ENCODE assay signal across 1 cellular context in genomic region chr18:48605408-48605845, GRCh38.
TF ChIP-seq lines count a peak whose summit lies in the region.

No MANE protein-coding gene starts in this region.

TF ChIP-seq in K562, 482 proteins besides CTCF, POLR2A, EP300 and RAD21 (continued from another document and continues in another):
- TF ChIP-seq ZMIZ1 (IDR thresholded peaks at IDR 0.05; ENCODE audit: low read depth in 2 of 2, low read length in 2 of 2): peak in 1 of 2 experiments; percentile 69; a peak in 1 of 4 replicates
- TF ChIP-seq MXD1 (CRISPR knock-in tag; IDR thresholded peaks at IDR 0.05; ENCODE audit: borderline replicate concordance, poor library complexity, severe bottlenecking): no peak
- no peak for TF ChIP-seq JUNB (CRISPR knock-in tag; conservative IDR thresholded peaks at IDR 0.05)
- TF ChIP-seq ESRRA (IDR thresholded peaks at IDR 0.05; ENCODE audit: borderline replicate concordance, low read depth): peak; percentile 88; the same call in 1 of the 2 replicates
- no peak for TF ChIP-seq FOXJ2 (tag; IDR thresholded peaks at IDR 0.05)
- TF ChIP-seq, protein P1, sequence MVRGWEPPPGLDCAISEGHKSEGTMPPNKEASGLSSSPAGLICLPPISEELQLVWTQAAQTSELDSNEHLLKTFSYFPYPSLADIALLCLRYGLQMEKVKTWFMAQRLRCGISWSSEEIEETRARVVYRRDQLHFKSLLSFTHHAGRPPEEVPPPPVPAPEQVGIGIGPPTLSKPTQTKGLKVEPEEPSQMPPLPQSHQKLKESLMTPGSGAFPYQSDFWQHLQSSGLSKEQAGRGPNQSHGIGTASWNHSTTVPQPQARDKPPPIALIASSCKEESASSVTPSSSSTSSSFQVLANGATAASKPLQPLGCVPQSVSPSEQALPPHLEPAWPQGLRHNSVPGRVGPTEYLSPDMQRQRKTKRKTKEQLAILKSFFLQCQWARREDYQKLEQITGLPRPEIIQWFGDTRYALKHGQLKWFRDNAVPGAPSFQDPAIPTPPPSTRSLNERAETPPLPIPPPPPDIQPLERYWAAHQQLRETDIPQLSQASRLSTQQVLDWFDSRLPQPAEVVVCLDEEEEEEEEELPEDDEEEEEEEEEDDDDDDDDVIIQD (CRISPR knock-in tag; IDR thresholded peaks at IDR 0.05): no peak
- TF ChIP-seq HCFC1 (IDR thresholded peaks at IDR 0.05; ENCODE audit: low read depth, low read length): no peak
- 0 out of 2 replicates have a peak, but pooled peaks have one; percentile 23 for TF ChIP-seq GABPB1 (CRISPR knock-in tag; IDR thresholded peaks at IDR 0.05)
- TF ChIP-seq LARP7 (IDR thresholded peaks at IDR 0.05): no peak
- no peak for TF ChIP-seq MYBL2 (IDR thresholded peaks at IDR 0.05; ENCODE audit: low read depth)
- TF ChIP-seq MYBL2 (CRISPR knock-in tag; IDR thresholded peaks at IDR 0.05; ENCODE audit: borderline replicate concordance): no peak
- TF ChIP-seq, protein P2, sequence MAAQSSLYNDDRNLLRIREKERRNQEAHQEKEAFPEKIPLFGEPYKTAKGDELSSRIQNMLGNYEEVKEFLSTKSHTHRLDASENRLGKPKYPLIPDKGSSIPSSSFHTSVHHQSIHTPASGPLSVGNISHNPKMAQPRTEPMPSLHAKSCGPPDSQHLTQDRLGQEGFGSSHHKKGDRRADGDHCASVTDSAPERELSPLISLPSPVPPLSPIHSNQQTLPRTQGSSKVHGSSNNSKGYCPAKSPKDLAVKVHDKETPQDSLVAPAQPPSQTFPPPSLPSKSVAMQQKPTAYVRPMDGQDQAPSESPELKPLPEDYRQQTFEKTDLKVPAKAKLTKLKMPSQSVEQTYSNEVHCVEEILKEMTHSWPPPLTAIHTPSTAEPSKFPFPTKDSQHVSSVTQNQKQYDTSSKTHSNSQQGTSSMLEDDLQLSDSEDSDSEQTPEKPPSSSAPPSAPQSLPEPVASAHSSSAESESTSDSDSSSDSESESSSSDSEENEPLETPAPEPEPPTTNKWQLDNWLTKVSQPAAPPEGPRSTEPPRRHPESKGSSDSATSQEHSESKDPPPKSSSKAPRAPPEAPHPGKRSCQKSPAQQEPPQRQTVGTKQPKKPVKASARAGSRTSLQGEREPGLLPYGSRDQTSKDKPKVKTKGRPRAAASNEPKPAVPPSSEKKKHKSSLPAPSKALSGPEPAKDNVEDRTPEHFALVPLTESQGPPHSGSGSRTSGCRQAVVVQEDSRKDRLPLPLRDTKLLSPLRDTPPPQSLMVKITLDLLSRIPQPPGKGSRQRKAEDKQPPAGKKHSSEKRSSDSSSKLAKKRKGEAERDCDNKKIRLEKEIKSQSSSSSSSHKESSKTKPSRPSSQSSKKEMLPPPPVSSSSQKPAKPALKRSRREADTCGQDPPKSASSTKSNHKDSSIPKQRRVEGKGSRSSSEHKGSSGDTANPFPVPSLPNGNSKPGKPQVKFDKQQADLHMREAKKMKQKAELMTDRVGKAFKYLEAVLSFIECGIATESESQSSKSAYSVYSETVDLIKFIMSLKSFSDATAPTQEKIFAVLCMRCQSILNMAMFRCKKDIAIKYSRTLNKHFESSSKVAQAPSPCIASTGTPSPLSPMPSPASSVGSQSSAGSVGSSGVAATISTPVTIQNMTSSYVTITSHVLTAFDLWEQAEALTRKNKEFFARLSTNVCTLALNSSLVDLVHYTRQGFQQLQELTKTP (IDR thresholded peaks at IDR 0.05; ENCODE audit: low read depth in 1 of 2, partially characterized antibody in 2 of 2): no peak
- TF ChIP-seq HNRNPH1 (optimal IDR thresholded peaks at IDR 0.05; ENCODE audit: low read depth, low read length): no peak
- peak; percentile 68; the same call in 1 of the 2 replicates for TF ChIP-seq ZNF263 (CRISPR knock-in tag; IDR thresholded peaks at IDR 0.05; ENCODE audit: borderline replicate concordance)
- TF ChIP-seq TBL1XR1 (IDR thresholded peaks at IDR 0.05; ENCODE audit: low read length in 2 of 2): no peak; a peak in 1 of 4 replicates
- 0 out of 2 replicates have a peak, but pooled peaks have one; percentile 29 for TF ChIP-seq RB1 (IDR thresholded peaks at IDR 0.05; ENCODE audit: low read depth)
- TF ChIP-seq NR1H2 (CRISPR knock-in tag; IDR thresholded peaks at IDR 0.05): no peak
- no peak for TF ChIP-seq LEF1 (IDR thresholded peaks at IDR 0.05)
- TF ChIP-seq TCF3 (CRISPR knock-in tag; IDR thresholded peaks at IDR 0.05): peak; percentile 95
- no peak for TF ChIP-seq FOXK1 (CRISPR knock-in tag; IDR thresholded peaks at IDR 0.05; ENCODE audit: borderline replicate concordance)
- TF ChIP-seq JUN (IDR thresholded peaks at IDR 0.05; ENCODE audit: borderline replicate concordance, low read depth, low read length): no peak
- TF ChIP-seq JUN (CRISPR knock-in tag; IDR thresholded peaks at IDR 0.05; ENCODE audit: borderline replicate concordance): no peak
- no peak for TF ChIP-seq ZC3H8 (IDR thresholded peaks at IDR 0.05)
- TF ChIP-seq MTA2 (IDR thresholded peaks at IDR 0.05; ENCODE audit: low read depth): peak; percentile 72
- TF ChIP-seq KDM1A (IDR thresholded peaks at IDR 0.05): peak in 1 of 2 experiments; percentile 10; a peak in 1 of 4 replicates
- TF ChIP-seq NCOA4 (IDR thresholded peaks at IDR 0.05; ENCODE audit: partially characterized antibody): no peak
- TF ChIP-seq RCOR1 (IDR thresholded peaks at IDR 0.05; ENCODE audit: borderline replicate concordance in 1 of 2, low read depth in 2 of 2, low read length in 2 of 2): peak in 1 of 2 experiments; percentile 55; a peak in 2 of 4 replicates
- TF ChIP-seq ZNF224 (CRISPR knock-in tag; IDR thresholded peaks at IDR 0.05): no peak
- no peak for TF ChIP-seq NR0B1 (IDR thresholded peaks at IDR 0.05; ENCODE audit: partially characterized antibody)
- peak; percentile 85 for TF ChIP-seq CBFA2T2 (conservative IDR thresholded peaks at IDR 0.05)
- TF ChIP-seq, protein P3, sequence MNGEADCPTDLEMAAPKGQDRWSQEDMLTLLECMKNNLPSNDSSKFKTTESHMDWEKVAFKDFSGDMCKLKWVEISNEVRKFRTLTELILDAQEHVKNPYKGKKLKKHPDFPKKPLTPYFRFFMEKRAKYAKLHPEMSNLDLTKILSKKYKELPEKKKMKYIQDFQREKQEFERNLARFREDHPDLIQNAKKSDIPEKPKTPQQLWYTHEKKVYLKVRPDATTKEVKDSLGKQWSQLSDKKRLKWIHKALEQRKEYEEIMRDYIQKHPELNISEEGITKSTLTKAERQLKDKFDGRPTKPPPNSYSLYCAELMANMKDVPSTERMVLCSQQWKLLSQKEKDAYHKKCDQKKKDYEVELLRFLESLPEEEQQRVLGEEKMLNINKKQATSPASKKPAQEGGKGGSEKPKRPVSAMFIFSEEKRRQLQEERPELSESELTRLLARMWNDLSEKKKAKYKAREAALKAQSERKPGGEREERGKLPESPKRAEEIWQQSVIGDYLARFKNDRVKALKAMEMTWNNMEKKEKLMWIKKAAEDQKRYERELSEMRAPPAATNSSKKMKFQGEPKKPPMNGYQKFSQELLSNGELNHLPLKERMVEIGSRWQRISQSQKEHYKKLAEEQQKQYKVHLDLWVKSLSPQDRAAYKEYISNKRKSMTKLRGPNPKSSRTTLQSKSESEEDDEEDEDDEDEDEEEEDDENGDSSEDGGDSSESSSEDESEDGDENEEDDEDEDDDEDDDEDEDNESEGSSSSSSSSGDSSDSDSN (IDR thresholded peaks at IDR 0.05; ENCODE audit: borderline replicate concordance in 1 of 2, low read depth in 2 of 2, low read length in 2 of 2): no peak
- no peak for TF ChIP-seq ZNF121 (CRISPR knock-in tag; conservative IDR thresholded peaks at IDR 0.05)
- TF ChIP-seq FOXM1 (IDR thresholded peaks at IDR 0.05; ENCODE audit: low read depth): peak; percentile 57; the same call in 1 of the 2 replicates
- TF ChIP-seq FOXM1 (CRISPR knock-in tag; IDR thresholded peaks at IDR 0.05; ENCODE audit: low read depth): no peak
- no peak for TF ChIP-seq KAT7 (CRISPR knock-in tag; IDR thresholded peaks at IDR 0.05; ENCODE audit: borderline replicate concordance)
- no peak for TF ChIP-seq TSC22D4 (tag; IDR thresholded peaks at IDR 0.05)
- TF ChIP-seq ZNF668 (CRISPR knock-in tag; IDR thresholded peaks at IDR 0.05): no peak
- peak; percentile 50 for TF ChIP-seq SMC3 (conservative IDR thresholded peaks at IDR 0.05; ENCODE audit: insufficient read depth, low read depth, low read length)
- TF ChIP-seq PML (IDR thresholded peaks at IDR 0.05; ENCODE audit: low read length): peak; percentile 90
- TF ChIP-seq ZNF23 (CRISPR knock-in tag; IDR thresholded peaks at IDR 0.05): no peak
- TF ChIP-seq, protein P4, sequence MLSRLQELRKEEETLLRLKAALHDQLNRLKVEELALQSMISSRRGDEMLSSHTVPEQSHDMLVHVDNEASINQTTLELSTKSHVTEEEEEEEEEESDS (CRISPR knock-in tag; IDR thresholded peaks at IDR 0.05): no peak
- TF ChIP-seq GTF2F1 (IDR thresholded peaks at IDR 0.05; ENCODE audit: low read depth, low read length): no peak
- TF ChIP-seq CBFB (CRISPR knock-in tag; IDR thresholded peaks at IDR 0.05): peak; percentile 89
- no peak for TF ChIP-seq CHCHD3 (CRISPR knock-in tag; IDR thresholded peaks at IDR 0.05)
- TF ChIP-seq ZNF583 (CRISPR knock-in tag; IDR thresholded peaks at IDR 0.05): no peak
- TF ChIP-seq RFX5 (IDR thresholded peaks at IDR 0.05; ENCODE audit: low read depth, low read length): no peak
- no peak for TF ChIP-seq U2AF2 (optimal IDR thresholded peaks at IDR 0.05; ENCODE audit: low read depth, low read length)
- no peak for TF ChIP-seq CHD1 (IDR thresholded peaks at IDR 0.05; ENCODE audit: low read length)
- TF ChIP-seq DEAF1 (CRISPR knock-in tag; IDR thresholded peaks at IDR 0.05): peak; percentile 55; the same call in 1 of the 2 replicates
- TF ChIP-seq CEBPG (CRISPR knock-in tag; IDR thresholded peaks at IDR 0.05): no peak
- TF ChIP-seq CEBPG (tag; conservative IDR thresholded peaks at IDR 0.05 in 1 of 2, IDR thresholded peaks at IDR 0.05 in 1 of 2): no peak
- TF ChIP-seq TEAD4 (IDR thresholded peaks at IDR 0.05; ENCODE audit: low read length): peak; percentile 95
- no peak for TF ChIP-seq TEAD4 (CRISPR knock-in tag; IDR thresholded peaks at IDR 0.05; ENCODE audit: borderline replicate concordance)
- TF ChIP-seq PHB (CRISPR knock-in tag; IDR thresholded peaks at IDR 0.05): no peak
- no peak for TF ChIP-seq THAP12 (CRISPR knock-in tag; IDR thresholded peaks at IDR 0.05)
